In the genomic region with DNA sequence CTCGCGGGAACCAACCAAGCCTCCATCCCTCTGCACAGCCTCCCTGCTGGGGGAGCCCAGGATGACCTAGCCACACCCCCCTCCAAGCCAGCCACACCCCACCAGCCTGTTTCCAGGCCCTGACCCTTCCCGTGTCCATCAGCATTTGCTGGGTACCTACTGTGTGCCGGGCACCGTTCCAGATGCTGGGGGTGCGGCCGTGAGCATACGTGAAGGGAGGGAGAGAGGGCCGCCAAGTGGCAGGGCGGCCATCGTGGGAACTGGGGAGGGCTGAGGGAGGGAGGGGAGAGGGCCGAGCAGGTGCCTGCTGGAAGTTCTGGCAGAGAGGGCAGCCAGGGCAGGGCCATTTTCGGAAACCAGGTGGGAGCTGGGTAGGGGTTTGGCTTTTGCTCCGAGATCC, we compare ENCODE assay signal across 25 cellular contexts. TPM values are rescaled to one million over a fixed set of nuclear protein-coding genes. Genes with fewer than 3 reads are reported as not detected.
DNase-seq lines count a peak whose midpoint lies in the region; ATAC-seq, FAIRE-seq and TF ChIP-seq lines count a peak whose summit lies in the region.
"Had no signal": no experiment of that assay in that cellular context is flagged by ENCODE, and none has a peak within 500 bp of the region (broad histone marks: within the 10 kb centered on the region; RNA-seq: fewer than 3 reads in every experiment).

No MANE protein-coding gene starts in this region.

- H3K9ac ChIP-seq in BLaER1 treated with 17β-estradiol and CSF1 and Interleukin-3, amounts not matched to agents 10 nM and 100 nM = peak overlapping the region in 4 of 11 experiments; percentile 25 to 74 (median 53); a peak in 6 of 22 replicates
- no peak overlapping the region for H3K9ac ChIP-seq in HepG2 (ENCODE audit: insufficient read depth, low read depth, low read length)
- H3K9ac ChIP-seq: SK-N-SH had no signal

- no peak for DNase-seq in HepG2 (ENCODE audit: low spot score)
- no peak for DNase-seq in progenitor cell of endocrine pancreas (ENCODE audit: low spot score, unreplicated experiment)
- DNase-seq in middle frontal gyrus (ENCODE audit: extremely low spot score, low spot score) = no peak
- DNase-seq in nucleus accumbens (lab: John Stamatoyannopoulos, UW) = no peak
- DNase-seq in GM10266 (ENCODE audit: extremely low spot score) = no peak
- DNase-seq: BE2C, DMS53, EL, GF-D8, H9, KG1, NCI-H1092 treated with DMSO at 0.1 percent for 48 hours, NCI-H1436 treated with DMSO at 0.1 percent for 48 hours, NCI-H1930, NCI-H2227 treated with DMSO at 0.1 percent for 48 hours, NCI-H524, NCI-H82, SIG-M5, SK-N-SH had no signal

- peaks cover 12 to 98% (median 80%) of the 10 kb centered on the region in 11 experiments; a peak in 21 of 22 replicates for H4K20me1 ChIP-seq in BLaER1 treated with 17β-estradiol and CSF1 and Interleukin-3, amounts not matched to agents 10 nM and 100 nM
- peaks cover 29% of the 10 kb centered on the region; the same call in 1 of the 2 replicates for H4K20me1 ChIP-seq in HepG2 (ENCODE audit: insufficient read depth, low read length)

- no peak for TF ChIP-seq CTCF in HEK293 (tag by site-specific recombination; IDR thresholded peaks at IDR 0.05)
- no peak for TF ChIP-seq CTCF in HepG2 (CRISPR knock-in tag; IDR thresholded peaks at IDR 0.05)
- no peak for TF ChIP-seq CTCF in progenitor cell of endocrine pancreas (IDR thresholded peaks at IDR 0.05; ENCODE audit: unreplicated experiment)
- no peak for TF ChIP-seq CTCF in GM10266 (IDR thresholded peaks at IDR 0.05; ENCODE audit: control insufficient read depth, insufficient read depth, low read depth, missing control alignments)

- H3K4me1 ChIP-seq in BLaER1 treated with 17β-estradiol and CSF1 and Interleukin-3, amounts not matched to agents 10 nM and 100 nM = peaks cover 67 to 99% (median 98%) of the 10 kb centered on the region in 10 experiments
- no peaks in the 10 kb centered on the region for H3K4me1 ChIP-seq in HEK293 (ENCODE audit: control insufficient read depth, insufficient read depth, low read length)
- 0 out of 2 replicates have a peak, but pooled peaks cover 6% of the 10 kb centered on the region for H3K4me1 ChIP-seq in HepG2 (ENCODE audit: insufficient read depth, low read length)
- H3K4me1 ChIP-seq: A549 had no signal

- TF ChIP-seq RAD21 in HepG2 (CRISPR knock-in tag; IDR thresholded peaks at IDR 0.05) = no peak

- H3K4me3 Mint-ChIP-seq in progenitor cell of endocrine pancreas (ENCODE audit: low read depth) = no peak overlapping the region
- H3K4me3 Mint-ChIP-seq: H9 had no signal

- WGBS in HepG2 (ENCODE audit: low lambda C conversion rate) = 96% methylated on average over 12 of the region's 14 CpGs

- BruUV-seq in HepG2 (replicated peaks; lab: Mats Ljungman, UMichigan) = no TSS peak

- H3K4me3 ChIP-seq in BLaER1 treated with 17β-estradiol and CSF1 and Interleukin-3, amounts not matched to agents 10 nM and 100 nM = no peak overlapping the region
- H3K4me3 ChIP-seq in HEK293 (ENCODE audit: low read depth, low read length) (no peak overlapping the region), HepG2 (replicated peaks in 1 of 3; ENCODE audit: insufficient read depth in 1 of 3, low read depth in 2 of 3, low read length in 3 of 3) (no peak overlapping the region)
- H3K4me3 ChIP-seq: A549 had no signal

- FAIRE-seq in HepG2 (lab: Jason Lieb, UNC) = no peak
- FAIRE-seq: A549, D721Med had no signal

- peaks cover 15% of the 10 kb centered on the region for H3K79me2 ChIP-seq in HepG2 (ENCODE audit: insufficient read depth, low read length)

- no peaks in the 10 kb centered on the region for H3K36me3 ChIP-seq in BLaER1 treated with 17β-estradiol and CSF1 and Interleukin-3, amounts not matched to agents 10 nM and 100 nM
- H3K36me3 ChIP-seq in HEK293 (ENCODE audit: control insufficient read depth in 2 of 2, insufficient read depth in 1 of 2, low read length in 2 of 2) = no peaks in the 10 kb centered on the region
- peaks cover 4 to 11% of the 10 kb centered on the region in 2 experiments; a peak in 2 of 5 replicates for H3K36me3 ChIP-seq in HepG2 (replicated peaks in 1 of 2; ENCODE audit: control insufficient read depth in 1 of 2, insufficient read depth in 2 of 2, low read length in 2 of 2)
- H3K36me3 ChIP-seq: BE2C had no signal

- no peaks in the 10 kb centered on the region for H3K27me3 Mint-ChIP-seq in progenitor cell of endocrine pancreas

- H3K4me1 Mint-ChIP-seq in progenitor cell of endocrine pancreas (ENCODE audit: low read depth) = peaks cover 38% of the 10 kb centered on the region

- intact Hi-C loops in HepG2 (cut with micrococcal nuclease; ENCODE audit: unreplicated experiment) = no loop called here

- H3K27ac ChIP-seq in BLaER1 treated with 17β-estradiol and CSF1 and Interleukin-3, amounts not matched to agents 10 nM and 100 nM = peak overlapping the region in 2 of 11 experiments; percentile 21 to 80; a peak in 2 of 22 replicates
- H3K27ac ChIP-seq in HEK293 (ENCODE audit: extremely low read depth, low read depth, low read length) (no peak overlapping the region), HepG2 (ENCODE audit: extremely low read length, insufficient read depth, low read length) (no peak overlapping the region)
- H3K27ac ChIP-seq: A549, HL-60 had no signal

- no peaks in the 10 kb centered on the region for H3K9me3 ChIP-seq in BLaER1 treated with 17β-estradiol and CSF1 and Interleukin-3, amounts not matched to agents 10 nM and 100 nM (replicated peaks in 1 of 11)
- no peaks in the 10 kb centered on the region for H3K9me3 ChIP-seq in HEK293 (ENCODE audit: control insufficient read depth, insufficient read depth, low read depth, low read length)
- H3K9me3 ChIP-seq in HepG2 (ENCODE audit: low read length) = no peaks in the 10 kb centered on the region
- H3K9me3 ChIP-seq: A549, BE2C, SK-N-SH had no signal

- peaks cover 3% of the 10 kb centered on the region for H3K36me3 Mint-ChIP-seq in progenitor cell of endocrine pancreas (ENCODE audit: insufficient read depth)

- ATAC-seq in HepG2 = no peak
- ATAC-seq: A549, Panc1 had no signal

- POLR2A ChIA-PET in HEK293 (lab: Yijun Ruan, JAX) (no interaction called here), HepG2 (lab: Yijun Ruan, JAX) (no interaction called here)

- no peaks in the 10 kb centered on the region for H3K9me3 Mint-ChIP-seq in progenitor cell of endocrine pancreas (ENCODE audit: low read depth)
- H3K9me3 Mint-ChIP-seq: H9 had no signal

- H2AFZ ChIP-seq in HepG2 (ENCODE audit: low read length) = no peak overlapping the region

- peak overlapping the region in 9 of 11 experiments; percentile 37 to 99 (median 95); a peak in 17 of 22 replicates for H3K4me2 ChIP-seq in BLaER1 treated with 17β-estradiol and CSF1 and Interleukin-3, amounts not matched to agents 10 nM and 100 nM
- no peak overlapping the region for H3K4me2 ChIP-seq in HepG2 (ENCODE audit: low read depth, low read length)
- H3K4me2 ChIP-seq: A549, SK-N-SH had no signal

- CTCF ChIA-PET in HEK293 (lab: Yijun Ruan, JAX) = no interaction called here
- CTCF ChIA-PET in HepG2 (lab: Yijun Ruan, JAX; ENCODE audit: low intra/inter-chr PET ratio, low total read pairs) = no interaction called here

- no peak for TF ChIP-seq POLR2A in HepG2 (IDR thresholded peaks at IDR 0.05; ENCODE audit: insufficient read depth in 1 of 2, low read depth in 2 of 2, low read length in 2 of 2)

- TF ChIP-seq EP300 in HepG2 (IDR thresholded peaks at IDR 0.05; ENCODE audit: low read depth in 2 of 2, low read length in 2 of 2) = no peak
- TF ChIP-seq EP300 in HepG2 (CRISPR knock-in tag; IDR thresholded peaks at IDR 0.05; ENCODE audit: borderline replicate concordance) = no peak

- H3K27me3 ChIP-seq in BLaER1 treated with 17β-estradiol and CSF1 and Interleukin-3, amounts not matched to agents 10 nM and 100 nM = peaks cover 0 to 11% (median 0%) of the 10 kb centered on the region in 11 experiments; a peak in 3 of 22 replicates
- no peaks in the 10 kb centered on the region for H3K27me3 ChIP-seq in HepG2 (ENCODE audit: control insufficient read depth in 1 of 2, insufficient read depth in 2 of 2, low read length in 2 of 2)
- H3K27me3 ChIP-seq: BE2C had no signal

- in situ Hi-C loops in HepG2 (cut with HindIII; ENCODE audit: extremely low pct_ligation_motif_present, low pct_unique_long_range_greater_than_20kb) = no loop called here

- H3K27ac Mint-ChIP-seq in progenitor cell of endocrine pancreas = peak overlapping the region; percentile 31

TF ChIP-seq in HEK293, 187 proteins besides CTCF, POLR2A, EP300 and RAD21 (continues in another document):
- TF ChIP-seq KLF9 (tag by site-specific recombination; IDR thresholded peaks at IDR 0.05; ENCODE audit: low read depth) (peak; percentile 75), KLF1 (tag by site-specific recombination; IDR thresholded peaks at IDR 0.05) (peak; percentile 60), ZIC2 (tag by site-specific recombination; IDR thresholded peaks at IDR 0.05) (peak; percentile 57)

TF ChIP-seq in HepG2, 621 proteins besides CTCF, POLR2A, EP300 and RAD21:
- TF ChIP-seq AGO2 (optimal IDR thresholded peaks at IDR 0.05; ENCODE audit: low read depth, low read length) = peak; percentile 18
- no peak for TF ChIP-seq ERF (CRISPR knock-in tag; IDR thresholded peaks at IDR 0.05)

RNA-seq across cellular contexts. Expression of gene ZFPM1, which starts 23.1 kb away (rescaled TPM):
- 3.4 and 3.8 TPM in 2 replicates for total RNA-seq in HepG2 (2016; rRNA removed; fragmentation: Illumina TruSeq; extraction: Trizol)
- 0.81 and 2.1 TPM in 2 replicates for total RNA-seq in HepG2 (2016; cell fraction: cytosol; rRNA removed; fragmentation: Illumina TruSeq; extraction: Trizol; ENCODE audit: low read depth)
- 3.4 and 3.9 TPM in 2 replicates for total RNA-seq in HepG2 (2016; cell fraction: insoluble cytoplasmic fraction; rRNA removed; fragmentation: Illumina TruSeq; extraction: Trizol)
- 3.4 and 4.3 TPM in 2 replicates for total RNA-seq in HepG2 (2016; cell fraction: membrane; rRNA removed; fragmentation: Illumina TruSeq; extraction: Trizol)
- total RNA-seq in HepG2 (2016; cell fraction: nucleus; rRNA removed; fragmentation: Illumina TruSeq; extraction: Trizol) = 3.4 and 6.6 TPM in 2 replicates
- 1.3 and 1.7 TPM in 2 replicates for polyA plus RNA-seq in HepG2 (2011; rRNA removed)
- 0.79 and 1.3 TPM in 2 replicates for polyA plus RNA-seq in HepG2 (2011; cell fraction: cytosol; rRNA removed)
- 7.1 and 7.6 TPM in 2 replicates for polyA plus RNA-seq in HepG2 (2011; cell fraction: nucleus; rRNA removed)
- polyA plus RNA-seq in HepG2 (2012) = 7.2 and 7.6 TPM in 2 replicates
- 1.2 TPM in 2 replicates for polyA plus RNA-seq in HepG2 (2016; cell fraction: cytosol; fragmentation: Illumina TruSeq; extraction: Trizol; ENCODE audit: low read depth)
- 3.7 and 8.7 TPM in 2 replicates for polyA plus RNA-seq in HepG2 (2016; cell fraction: insoluble cytoplasmic fraction; fragmentation: Illumina TruSeq; extraction: Trizol; ENCODE audit: low read depth)
- polyA plus RNA-seq in HepG2 (2016; cell fraction: membrane; fragmentation: Illumina TruSeq; extraction: Trizol; ENCODE audit: low read depth) = 2.7 and 4.8 TPM in 2 replicates
- polyA plus RNA-seq in HepG2 (2016; cell fraction: nucleus; fragmentation: Illumina TruSeq; extraction: Trizol; ENCODE audit: insufficient read depth, low read depth) = 14.0 and 14.3 TPM in 2 replicates
- polyA minus RNA-seq in HepG2 (2011; rRNA and poly(A)+ RNA removed; ENCODE audit: low replicate concordance) = 0.98 and 4.2 TPM in 2 replicates
- polyA minus RNA-seq in HepG2 (2011; cell fraction: cytosol; rRNA and poly(A)+ RNA removed) = 2.7 and 6.6 TPM in 2 replicates
- polyA minus RNA-seq in HepG2 (2011; cell fraction: nucleus; rRNA and poly(A)+ RNA removed) = 5.0 and 7.5 TPM in 2 replicates
- total RNA-seq in progenitor cell of endocrine pancreas = 88.5 and 90.6 TPM in 2 replicates

Comparison
In these comparisons a context has a peak if more than half of its experiments do, and no peak if none do; other contexts are left out.
1. RNA of gene ZFPM1, which starts 23.1 kb away (total RNA-seq): 88.5 to 90.6 TPM in progenitor cell of endocrine pancreas; 0.81 to 6.6 TPM in HepG2; every median in the first group is over 10 times any median in the second.